8 cellular contexts compared by ENCODE assay signal in genomic region chr17:1590031-1590746, GRCh38. TPM values are rescaled to one million over a fixed set of nuclear protein-coding genes. Genes with fewer than 3 reads are reported as not detected.
DNase-seq lines count a peak whose midpoint lies in the region; ATAC-seq and TF ChIP-seq lines count a peak whose summit lies in the region.

No MANE protein-coding gene starts in this region.

- intact Hi-C loops in testis (cut with DNase I; ENCODE audit: low total_unique reads): no loop called here

- H3K4me3 ChIP-seq in AG04450 (ENCODE audit: low read depth, low read length): peak overlapping the region; percentile 5; the same call in 1 of the 2 replicates
- no peak overlapping the region for H3K4me3 ChIP-seq in HFF-Myc (replicated peaks; ENCODE audit: low read depth, low read length)
- peak overlapping the region; percentile 57 for H3K4me3 ChIP-seq in adipocyte (ENCODE audit: low read length)
- no peak overlapping the region for H3K4me3 ChIP-seq in testis

- ATAC-seq in GM19455 (IDR thresholded peaks at IDR 0.05; ENCODE audit: unreplicated experiment) (no peak), GM21717 (IDR thresholded peaks at IDR 0.05; ENCODE audit: unreplicated experiment) (no peak)

- H3K27me3 ChIP-seq in AG04450 (ENCODE audit: control insufficient read depth, insufficient read depth, low read length) (no peaks in the 10 kb centered on the region), adipocyte (replicated peaks; ENCODE audit: control insufficient read depth, insufficient read depth, low read length) (no peaks in the 10 kb centered on the region), testis (no peaks in the 10 kb centered on the region)

- WGBS in testis, 2 donors: 58 to 72% methylated on average over 12 to 18 of the region's 19 CpGs

- TF ChIP-seq POLR2A in testis (IDR thresholded peaks at IDR 0.05): no peak

- POLR2A ChIA-PET in AG04450 (lab: Yijun Ruan, JAX): interaction anchor here (0.8 to 1.3 kb wide), 4 partner anchors 13 to 127 kb away, joined by 3 to 5 read pairs (median 4); partner anchors contain the start of gene SLC43A2

- H3K36me3 ChIP-seq in adipocyte (ENCODE audit: control insufficient read depth, insufficient read depth, low read length, severe bottlenecking) (peaks cover 26% of the 10 kb centered on the region), testis (ENCODE audit: low read depth, missing control alignments) (no peaks in the 10 kb centered on the region)

- H3K27ac ChIP-seq in AG04450 (ENCODE audit: low read depth, low read length) (peak overlapping the region; percentile 84), testis (peak overlapping the region in 1 of 2 donors; percentile 59)

- H3K9ac ChIP-seq in adipocyte (ENCODE audit: low read length): peak overlapping the region; percentile 67

- DNase-seq in AG04450 (ENCODE audit: low read depth, low spot score) (peak; percentile 53), HFF-Myc (ENCODE audit: extremely low read depth, low read depth) (peak; percentile 55), adipocyte (ENCODE audit: low read depth) (peak; percentile 89), hepatic stellate cell (ENCODE audit: low spot score) (peak; percentile 96), testis (peak; percentile 30), SK-N-DZ (ENCODE audit: low spot score) (no peak)

- no peaks in the 10 kb centered on the region; the same call in 1 of the 2 replicates for H3K9me3 ChIP-seq in AG04450 (ENCODE audit: control insufficient read depth, insufficient read depth, low read length)
- H3K9me3 ChIP-seq in adipocyte (ENCODE audit: control insufficient read depth, low read length): no peaks in the 10 kb centered on the region
- H3K9me3 ChIP-seq in testis: no peaks in the 10 kb centered on the region

- TF ChIP-seq CTCF in AG04450 (IDR thresholded peaks at IDR 0.05; ENCODE audit: low read depth, low read length) (no peak), HFF-Myc (IDR thresholded peaks at IDR 0.05; ENCODE audit: low read depth, low read length, missing control alignments) (no peak), testis (IDR thresholded peaks at IDR 0.05) (no peak)

- H3K4me1 ChIP-seq in adipocyte (ENCODE audit: control insufficient read depth, insufficient read depth, low read length) (peaks cover 21% of the 10 kb centered on the region), testis (peaks cover 5% of the 10 kb centered on the region)

- CTCF ChIA-PET in AG04450 (lab: Charles Lee): interaction anchor here (1.3 to 3.0 kb wide), 2 partner anchors 16 to 59 kb away, joined by 3 to 20 read pairs; partner anchors contain the start of gene RILP

RNA-seq across cellular contexts. Expression of gene PITPNA, which starts 27.6 kb away (rescaled TPM):
- 47.9 and 53.6 TPM in 2 replicates for polyA plus RNA-seq in AG04450 (2011; rRNA removed)
- polyA minus RNA-seq in AG04450 (2011; rRNA and poly(A)+ RNA removed): 22.3 and 25.6 TPM in 2 replicates
- 10 to 100 TPM; 52.7 to 53.1 TPM for total RNA-seq in testis
- 92.4 TPM for polyA plus RNA-seq in testis (ENCODE audit: insufficient read depth, low read depth, low replicate concordance)
- 13.5 and 18.0 TPM in 2 replicates for polyA plus RNA-seq in SK-N-DZ (2014; cell fraction: cytosol; rRNA removed)
- 11.6 and 16.5 TPM in 2 replicates for polyA plus RNA-seq in SK-N-DZ (2014; cell fraction: nucleus; rRNA removed)

RNA-seq across cellular contexts. Expression of gene SLC43A2, which starts 38.4 kb away (rescaled TPM):
- 5.3 and 6.8 TPM in 2 replicates for polyA plus RNA-seq in AG04450 (2011; rRNA removed)
- 10.6 and 14.3 TPM in 2 replicates for polyA minus RNA-seq in AG04450 (2011; rRNA and poly(A)+ RNA removed)
- 10 to 100 TPM; 12.4 to 15.7 TPM for total RNA-seq in testis
- 11.7 TPM for polyA plus RNA-seq in testis (ENCODE audit: insufficient read depth, low read depth, low replicate concordance)
- polyA plus RNA-seq in SK-N-DZ (2014; cell fraction: cytosol; rRNA removed): 17.8 and 22.8 TPM in 2 replicates
- 9.9 and 11.3 TPM in 2 replicates for polyA plus RNA-seq in SK-N-DZ (2014; cell fraction: nucleus; rRNA removed)

RNA-seq across cellular contexts. Expression of gene SCARF1, which starts 55.3 kb away (rescaled TPM):
- polyA plus RNA-seq in AG04450 (2011; rRNA removed) (0.17 and 0.20 TPM in 2 replicates), testis (ENCODE audit: insufficient read depth, low read depth, low replicate concordance) (4.7 TPM)
- 0.13 and 0.18 TPM in 2 replicates for polyA minus RNA-seq in AG04450 (2011; rRNA and poly(A)+ RNA removed)
- total RNA-seq in testis: 10 to 100 TPM in 1 of 2 donors, 1 to 10 TPM in 1; 9.3 to 11.6 TPM
- polyA plus RNA-seq in SK-N-DZ (2014; cell fraction: cytosol; rRNA removed): 0.56 and 1.0 TPM in 2 replicates
- polyA plus RNA-seq in SK-N-DZ (2014; cell fraction: nucleus; rRNA removed): 1.8 and 3.1 TPM in 2 replicates

RNA-seq across cellular contexts. Expression of gene RILP, which starts 59.5 kb away (rescaled TPM):
- polyA plus RNA-seq in AG04450 (2011; rRNA removed): 5.8 and 9.3 TPM in 2 replicates
- 3.3 and 4.0 TPM in 2 replicates for polyA minus RNA-seq in AG04450 (2011; rRNA and poly(A)+ RNA removed)
- total RNA-seq in testis: 10 to 100 TPM; 30.6 to 32.5 TPM
- 8.4 TPM for polyA plus RNA-seq in testis (ENCODE audit: insufficient read depth, low read depth, low replicate concordance)
- polyA plus RNA-seq in SK-N-DZ (2014; cell fraction: cytosol; rRNA removed): 3.1 and 3.3 TPM in 2 replicates
- 19.3 and 36.4 TPM in 2 replicates for polyA plus RNA-seq in SK-N-DZ (2014; cell fraction: nucleus; rRNA removed)

Comparison
In these comparisons a context has a peak if more than half of its experiments do, and no peak if none do; other contexts are left out.
1. H3K4me3 ChIP-seq: peak in AG04450 (single experiment) and adipocyte (single experiment); none in HFF-Myc (single experiment) and testis (0 of 2).